Comparison of ENCODE assay signal across 21 cellular contexts in genomic region chr1:77406661-77407060, GRCh38.
DNase-seq lines count a peak whose midpoint lies in the region.
"Had no signal": no experiment of that assay in that cellular context is flagged by ENCODE, and none has a peak within 500 bp of the region (broad histone marks: within the 10 kb centered on the region; RNA-seq: fewer than 3 reads in every experiment).

No MANE protein-coding gene starts in this region.

- H2BK5ac ChIP-seq in mesenchymal stem cell (ENCODE audit: low read depth, low read length, poor library complexity, severe bottlenecking): no peak overlapping the region

- peaks cover 9% of the 10 kb centered on the region for H3K79me1 ChIP-seq in mesenchymal stem cell (replicated peaks; ENCODE audit: low read length, poor library complexity, severe bottlenecking)

- H3K4me1 ChIP-seq in mesenchymal stem cell (ENCODE audit: control insufficient read depth, insufficient read depth, low read depth, low read length): no peaks in the 10 kb centered on the region
- H3K4me1 ChIP-seq: foreskin keratinocyte, HAP-1 had no signal

- intact Hi-C loops in activated CD4-positive, alpha-beta memory T cell treated with anti-CD3 and anti-CD28 coated beads for 36 hours (cut with micrococcal nuclease): no loop called here

- no peak overlapping the region for H4K91ac ChIP-seq in mesenchymal stem cell (ENCODE audit: low read length)

- no peak overlapping the region for H3K9ac ChIP-seq in mesenchymal stem cell (ENCODE audit: low read length)

- POLR2A ChIA-PET in activated CD4-positive, alpha-beta memory T cell treated with anti-CD3 and anti-CD28 coated beads for 36 hours (lab: Charles Lee): no interaction called here

- H3K4ac ChIP-seq in mesenchymal stem cell (ENCODE audit: low read depth in 1 of 2, low read length in 2 of 2): no peak overlapping the region

- no peak overlapping the region for H3K4me3 ChIP-seq in mesenchymal stem cell (ENCODE audit: insufficient read depth in 1 of 2, low read depth in 1 of 2, low read length in 2 of 2)
- H3K4me3 ChIP-seq in H7 (ENCODE audit: insufficient read depth, low read depth, low read length): no peak overlapping the region
- H3K4me3 ChIP-seq: HAP-1, K562, tibial artery had no signal

- no peaks in the 10 kb centered on the region for H3K4me1 Mint-ChIP-seq in activated CD4-positive, alpha-beta memory T cell treated with anti-CD3 and anti-CD28 coated beads for 36 hours (ENCODE audit: low read depth)
- H3K4me1 Mint-ChIP-seq: activated CD8-positive, alpha-beta memory T cell treated with anti-CD3 and anti-CD28 coated beads, Interleukin-2, amount 10 ng/mL, durations not matched to agents 7 days and 5 days; nephron progenitor cell had no signal

- H2AK5ac ChIP-seq in mesenchymal stem cell (ENCODE audit: low read length, severe bottlenecking): no peak overlapping the region

- no peak overlapping the region for H3K18ac ChIP-seq in mesenchymal stem cell (ENCODE audit: low read depth in 1 of 2, low read length in 2 of 2)

- H3K36me3 Mint-ChIP-seq in activated CD4-positive, alpha-beta memory T cell treated with anti-CD3 and anti-CD28 coated beads for 36 hours: no peaks in the 10 kb centered on the region
- H3K36me3 Mint-ChIP-seq: activated CD8-positive, alpha-beta memory T cell treated with anti-CD3 and anti-CD28 coated beads, Interleukin-2, amount 10 ng/mL, durations not matched to agents 7 days and 5 days had no signal

- no peaks in the 10 kb centered on the region for H3K9me3 ChIP-seq in mesenchymal stem cell (ENCODE audit: control insufficient read depth, low read length)
- H3K9me3 ChIP-seq: HAP-1, tibial artery had no signal

- no peaks in the 10 kb centered on the region for H3K27me3 Mint-ChIP-seq in activated CD4-positive, alpha-beta memory T cell treated with anti-CD3 and anti-CD28 coated beads for 36 hours
- H3K27me3 Mint-ChIP-seq: activated CD8-positive, alpha-beta memory T cell treated with anti-CD3 and anti-CD28 coated beads, Interleukin-2, amount 10 ng/mL, durations not matched to agents 7 days and 5 days had no signal

- H2BK12ac ChIP-seq in mesenchymal stem cell (ENCODE audit: low read length in 2 of 2): no peak overlapping the region

- peaks cover 5% of the 10 kb centered on the region for H3K9me3 Mint-ChIP-seq in activated CD4-positive, alpha-beta memory T cell treated with anti-CD3 and anti-CD28 coated beads for 36 hours

- no peak overlapping the region for H3K14ac ChIP-seq in mesenchymal stem cell (ENCODE audit: low read length in 2 of 2)

- H2BK120ac ChIP-seq in mesenchymal stem cell (ENCODE audit: low read depth, low read length): no peak overlapping the region

- no peak overlapping the region for H4K8ac ChIP-seq in mesenchymal stem cell (ENCODE audit: low read length)

- H3K27ac Mint-ChIP-seq in activated CD4-positive, alpha-beta memory T cell treated with anti-CD3 and anti-CD28 coated beads for 36 hours: no peak overlapping the region
- H3K27ac Mint-ChIP-seq: activated CD8-positive, alpha-beta memory T cell treated with anti-CD3 and anti-CD28 coated beads, Interleukin-2, amount 10 ng/mL, durations not matched to agents 7 days and 5 days; T-helper 1 cell treated with Interleukin-12 subunit alpha and Interleukin-12 subunit beta and Interleukin-4 antibody, amounts not matched to agents 30 μg/mL and 1 μg/mL, for 36 hours had no signal

- no peak overlapping the region for H2AFZ ChIP-seq in mesenchymal stem cell (ENCODE audit: low read depth, low read length)

- H2BK15ac ChIP-seq in mesenchymal stem cell (ENCODE audit: low read depth, poor library complexity, severe bottlenecking): no peak overlapping the region

- no peak overlapping the region for H3K4me3 Mint-ChIP-seq in activated CD4-positive, alpha-beta memory T cell treated with anti-CD3 and anti-CD28 coated beads for 36 hours
- H3K4me3 Mint-ChIP-seq: activated CD8-positive, alpha-beta memory T cell treated with anti-CD3 and anti-CD28 coated beads, Interleukin-2, amount 10 ng/mL, durations not matched to agents 7 days and 5 days; nephron progenitor cell; T-helper 1 cell treated with Interleukin-12 subunit alpha and Interleukin-12 subunit beta and Interleukin-4 antibody, amounts not matched to agents 30 μg/mL and 1 μg/mL, for 36 hours had no signal

- peak overlapping the region; percentile 41 for H3K27ac ChIP-seq in mesenchymal stem cell (ENCODE audit: low read length, poor library complexity, severe bottlenecking)
- H3K27ac ChIP-seq: foreskin keratinocyte had no signal

- no peak overlapping the region for H3K4me2 ChIP-seq in mesenchymal stem cell (ENCODE audit: low read length, poor library complexity, severe bottlenecking)

- DNase-seq in COR-L47 (lab: John Stamatoyannopoulos, UW) (peak; percentile 78), NCI-H1105 (lab: John Stamatoyannopoulos, UW) (peak; percentile 39), astrocyte of the hippocampus (ENCODE audit: low read depth, low spot score) (peak; percentile 49), mesenchymal stem cell (peak; percentile 14), 8988T (no peak), NCI-H1694 treated with DMSO at 0.1 percent for 48 hours (lab: John Stamatoyannopoulos, UW) (no peak), H7 (no peak)
- DNase-seq in activated CD4-positive, alpha-beta memory T cell treated with anti-CD3 and anti-CD28 coated beads for 36 hours: no peak
- DNase-seq: activated CD8-positive, alpha-beta memory T cell treated with anti-CD3 and anti-CD28 coated beads, Interleukin-2, amount 10 ng/mL, durations not matched to agents 7 days and 5 days; activated gamma-delta T cell; effector memory CD4-positive, alpha-beta T cell; foreskin keratinocyte; NCI-H1417 treated with DMSO at 0.1 percent for 48 hours; NCI-H524 treated with DMSO at 0.1 percent for 48 hours; nephron progenitor cell; right cardiac atrium; stimulated activated CD4-positive, alpha-beta T cell treated with anti-CD3 and anti-CD28 coated beads, Interleukin-4, amount 100 ng/mL, for 1 hour; tibial artery had no signal

- no peaks in the 10 kb centered on the region for H3K36me3 ChIP-seq in mesenchymal stem cell (ENCODE audit: control insufficient read depth in 1 of 2, insufficient read depth in 2 of 2, low read depth in 1 of 2, low read length in 2 of 2)
- no peaks in the 10 kb centered on the region for H3K36me3 ChIP-seq in H7 (replicated peaks; ENCODE audit: control insufficient read depth, insufficient read depth, low read length)
- H3K36me3 ChIP-seq: HAP-1, tibial artery had no signal

- no peak overlapping the region for H3K23ac ChIP-seq in mesenchymal stem cell (ENCODE audit: low read length in 2 of 2)

- CTCF ChIA-PET in activated CD4-positive, alpha-beta memory T cell treated with anti-CD3 and anti-CD28 coated beads for 36 hours (lab: Charles Lee): no interaction called here

- H3K27me3 ChIP-seq in mesenchymal stem cell (ENCODE audit: control insufficient read depth in 1 of 2, insufficient read depth in 1 of 2, low read length in 2 of 2) (no peaks in the 10 kb centered on the region), H7 (ENCODE audit: control insufficient read depth, insufficient read depth, low read length) (no peaks in the 10 kb centered on the region)
- H3K27me3 ChIP-seq: tibial artery had no signal

Comparison
In these comparisons a context has a peak if more than half of its experiments do, and no peak if none do; other contexts are left out.
1. DNase-seq: peak in COR-L47 (single experiment), NCI-H1105 (single experiment), astrocyte of the hippocampus (single experiment) and mesenchymal stem cell (single experiment); none in activated CD4-positive, alpha-beta memory T cell treated with anti-CD3 and anti-CD28 coated beads for 36 hours (single experiment), 8988T (single experiment), NCI-H1694 treated with DMSO at 0.1 percent for 48 hours (single experiment) and H7 (single experiment).